Comparison of ENCODE assay signal across 9 cellular contexts in genomic region chr9:136107155-136107952, GRCh38. TPM values are rescaled to one million over a fixed set of nuclear protein-coding genes. Genes with fewer than 3 reads are reported as not detected.
DNase-seq lines count a peak whose midpoint lies in the region; ATAC-seq and TF ChIP-seq lines count a peak whose summit lies in the region.
"Had no signal": no experiment of that assay in that cellular context is flagged by ENCODE, and none has a peak within 500 bp of the region (broad histone marks: within the 10 kb centered on the region; RNA-seq: fewer than 3 reads in every experiment).

No MANE protein-coding gene starts in this region.

- H3K27ac ChIP-seq in DOHH2 (ENCODE audit: low read depth, low read length) = peak overlapping the region; percentile 72
- peak overlapping the region in 2 of 4 donors; percentile 76 to 86 for H3K27ac ChIP-seq in tibial nerve

- H3K27ac Mint-ChIP-seq in IgD-negative memory B cell = peak overlapping the region; percentile 85 to 89 (median 86)
- H3K27ac Mint-ChIP-seq in naive thymus-derived CD8-positive, alpha-beta T cell = peak overlapping the region; percentile 85 to 96 (median 94)

- H3K27me3 ChIP-seq in DOHH2 (ENCODE audit: control insufficient read depth, low read length) (no peaks in the 10 kb centered on the region), tibial nerve (no peaks in the 10 kb centered on the region)
- H3K27me3 ChIP-seq: dorsolateral prefrontal cortex had no signal

- H4K20me1 ChIP-seq in DOHH2 (ENCODE audit: control insufficient read depth, insufficient read depth, low read depth, low read length) = no peaks in the 10 kb centered on the region

- H3K4me1 ChIP-seq in DOHH2 (ENCODE audit: control insufficient read depth, low read length) (peaks cover 54% of the 10 kb centered on the region), tibial nerve (peaks cover 3 to 60% (median 41%) of the 10 kb centered on the region in 4 donors)

- H3K4me3 Mint-ChIP-seq in IgD-negative memory B cell = peak overlapping the region; percentile 61 to 91 (median 84)
- peak overlapping the region; percentile 68 to 91 (median 82) for H3K4me3 Mint-ChIP-seq in naive thymus-derived CD8-positive, alpha-beta T cell

- peak; percentile 31 to 37 for ATAC-seq in naive thymus-derived CD8-positive, alpha-beta T cell
- ATAC-seq in GM21737 (IDR thresholded peaks at IDR 0.05; ENCODE audit: unreplicated experiment) = no peak

- TF ChIP-seq EP300 in tibial nerve (IDR thresholded peaks at IDR 0.05) = no peak

- H3K36me3 ChIP-seq in DOHH2 (ENCODE audit: control insufficient read depth, low read length) = no peaks in the 10 kb centered on the region
- no peaks in the 10 kb centered on the region for H3K36me3 ChIP-seq in tibial nerve

- DNase-seq in activated CD8-positive, alpha-beta memory T cell treated with anti-CD3 and anti-CD28 coated beads, Interleukin-2, amount 50 U/mL, for 4 hours = peak; percentile 40
- DNase-seq in naive thymus-derived CD8-positive, alpha-beta T cell = peak in 9 of 10 donors; percentile 33 to 80 (median 49)
- DNase-seq in foreskin melanocyte = no peak
- no peak for DNase-seq in tibial nerve (ENCODE audit: low spot score in 2 of 2)
- DNase-seq in AG08395 (ENCODE audit: low spot score) = no peak
- DNase-seq: dorsolateral prefrontal cortex had no signal

- peak overlapping the region; percentile 76 for H3K4me2 ChIP-seq in DOHH2 (ENCODE audit: low read length)

- WGBS in tibial nerve, 2 donors = 69 to 77% methylated on average over 27 to 28 of the region's 29 CpGs

- no peak for TF ChIP-seq CTCF in DOHH2 (IDR thresholded peaks at IDR 0.05; ENCODE audit: low read depth, low read length, poor library complexity, severe bottlenecking)
- no peak for TF ChIP-seq CTCF in tibial nerve (IDR thresholded peaks at IDR 0.05)

- no peaks in the 10 kb centered on the region for H3K36me3 Mint-ChIP-seq in IgD-negative memory B cell
- no peaks in the 10 kb centered on the region for H3K36me3 Mint-ChIP-seq in naive thymus-derived CD8-positive, alpha-beta T cell

- H3K4me3 ChIP-seq in DOHH2 (ENCODE audit: low read length) (peak overlapping the region; percentile 61), tibial nerve (no peak overlapping the region)
- H3K4me3 ChIP-seq: dorsolateral prefrontal cortex had no signal

- H3K9me3 Mint-ChIP-seq in IgD-negative memory B cell = no peaks in the 10 kb centered on the region
- no peaks in the 10 kb centered on the region for H3K9me3 Mint-ChIP-seq in naive thymus-derived CD8-positive, alpha-beta T cell

- POLR2A ChIA-PET in naive thymus-derived CD8-positive, alpha-beta T cell (lab: Charles Lee) = interaction anchor here (0.6 to 6.8 kb wide), 8 partner anchors 11 to 1023 kb away, joined by 3 to 92 read pairs (median 4); partner anchors contain the start of genes CAMSAP1, NACC2 and TMEM250

- H3K27me3 Mint-ChIP-seq in IgD-negative memory B cell = no peaks in the 10 kb centered on the region
- H3K27me3 Mint-ChIP-seq in naive thymus-derived CD8-positive, alpha-beta T cell = no peaks in the 10 kb centered on the region

- no peaks in the 10 kb centered on the region for H3K79me2 ChIP-seq in DOHH2 (ENCODE audit: control insufficient read depth, low read length)

- H3K9me2 ChIP-seq in DOHH2 (replicated peaks; ENCODE audit: control insufficient read depth, low read length) = no peaks in the 10 kb centered on the region

- no peak for TF ChIP-seq POLR2A in tibial nerve (IDR thresholded peaks at IDR 0.05)

- H3K4me1 Mint-ChIP-seq in IgD-negative memory B cell = peaks cover 9 to 19% (median 19%) of the 10 kb centered on the region in 3 donors
- H3K4me1 Mint-ChIP-seq in naive thymus-derived CD8-positive, alpha-beta T cell = peaks cover 26 to 73% (median 61%) of the 10 kb centered on the region in 4 donors

- H3F3A ChIP-seq in DOHH2 (ENCODE audit: control insufficient read depth, insufficient read depth) = peaks cover 5% of the 10 kb centered on the region; the same call in 1 of the 2 replicates

- no peaks in the 10 kb centered on the region for H3K9me3 ChIP-seq in DOHH2 (ENCODE audit: control insufficient read depth, insufficient read depth, low read length)
- no peaks in the 10 kb centered on the region for H3K9me3 ChIP-seq in tibial nerve

RNA-seq across cellular contexts. Expression of gene TMEM250, which starts 11.3 kb away (rescaled TPM):
- 30.3 TPM for polyA plus RNA-seq in IgD-negative memory B cell
- 10 to 100 TPM; 38.1 to 38.2 TPM for total RNA-seq in naive thymus-derived CD8-positive, alpha-beta T cell
- polyA plus RNA-seq in naive thymus-derived CD8-positive, alpha-beta T cell = 10 to 100 TPM; 39.1 to 51.7 (median 40.3) TPM
- 10 to 100 TPM; 24.3 to 47.7 (median 26.6) TPM for total RNA-seq in tibial nerve

RNA-seq across cellular contexts. Expression of gene NACC2, which starts 12.3 kb away (rescaled TPM):
- polyA plus RNA-seq in IgD-negative memory B cell = 0.78 TPM
- total RNA-seq in naive thymus-derived CD8-positive, alpha-beta T cell = 10 to 100 TPM in 1 of 2 experiments, 1 to 10 TPM in 1; 9.5 to 10.4 TPM
- 1 to 10 TPM; 1.0 to 1.3 (median 1.3) TPM for polyA plus RNA-seq in naive thymus-derived CD8-positive, alpha-beta T cell
- total RNA-seq in tibial nerve = 10 to 100 TPM; 45.6 to 55.7 (median 49.8) TPM

Comparison
In these comparisons a context has a peak if more than half of its experiments do, and no peak if none do; other contexts are left out.
1. DNase-seq: peak in activated CD8-positive, alpha-beta memory T cell treated with anti-CD3 and anti-CD28 coated beads, Interleukin-2, amount 50 U/mL, for 4 hours (single experiment) and naive thymus-derived CD8-positive, alpha-beta T cell (9 of 10); none in foreskin melanocyte (single experiment), tibial nerve (0 of 2) and AG08395 (single experiment).
2. RNA of gene NACC2, which starts 12.3 kb away (total RNA-seq): 45.6 to 55.7 TPM in tibial nerve; 9.5 to 10.4 TPM in naive thymus-derived CD8-positive, alpha-beta T cell; every median in the first group is over 4 times any median in the second.